1 cellular context compared by ENCODE assay signal in the genomic region with DNA sequence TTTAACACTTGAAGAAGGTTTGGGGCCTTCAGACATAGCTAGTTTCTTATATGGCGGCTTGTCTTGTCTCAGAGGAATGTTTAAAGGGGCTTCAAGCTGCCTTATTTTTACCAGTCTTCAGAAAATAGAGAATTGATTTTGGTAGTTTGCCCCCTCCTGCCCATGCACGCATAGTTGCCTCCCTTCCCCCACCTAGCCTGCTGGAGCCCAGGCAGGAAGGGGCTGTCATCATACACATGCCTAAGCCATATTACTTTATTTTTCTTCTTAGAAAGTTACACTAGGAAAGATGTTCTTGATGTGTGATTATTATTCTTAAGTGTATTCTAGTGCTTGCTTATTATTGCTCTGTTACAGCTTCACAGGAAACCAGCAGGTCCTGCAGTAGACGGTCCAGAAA.
TF ChIP-seq lines count a peak whose summit lies in the region.

No MANE protein-coding gene starts in this region.

TF ChIP-seq in SK-N-SH, 30 proteins besides CTCF, POLR2A, EP300 and RAD21:
- TF ChIP-seq, protein P1, sequence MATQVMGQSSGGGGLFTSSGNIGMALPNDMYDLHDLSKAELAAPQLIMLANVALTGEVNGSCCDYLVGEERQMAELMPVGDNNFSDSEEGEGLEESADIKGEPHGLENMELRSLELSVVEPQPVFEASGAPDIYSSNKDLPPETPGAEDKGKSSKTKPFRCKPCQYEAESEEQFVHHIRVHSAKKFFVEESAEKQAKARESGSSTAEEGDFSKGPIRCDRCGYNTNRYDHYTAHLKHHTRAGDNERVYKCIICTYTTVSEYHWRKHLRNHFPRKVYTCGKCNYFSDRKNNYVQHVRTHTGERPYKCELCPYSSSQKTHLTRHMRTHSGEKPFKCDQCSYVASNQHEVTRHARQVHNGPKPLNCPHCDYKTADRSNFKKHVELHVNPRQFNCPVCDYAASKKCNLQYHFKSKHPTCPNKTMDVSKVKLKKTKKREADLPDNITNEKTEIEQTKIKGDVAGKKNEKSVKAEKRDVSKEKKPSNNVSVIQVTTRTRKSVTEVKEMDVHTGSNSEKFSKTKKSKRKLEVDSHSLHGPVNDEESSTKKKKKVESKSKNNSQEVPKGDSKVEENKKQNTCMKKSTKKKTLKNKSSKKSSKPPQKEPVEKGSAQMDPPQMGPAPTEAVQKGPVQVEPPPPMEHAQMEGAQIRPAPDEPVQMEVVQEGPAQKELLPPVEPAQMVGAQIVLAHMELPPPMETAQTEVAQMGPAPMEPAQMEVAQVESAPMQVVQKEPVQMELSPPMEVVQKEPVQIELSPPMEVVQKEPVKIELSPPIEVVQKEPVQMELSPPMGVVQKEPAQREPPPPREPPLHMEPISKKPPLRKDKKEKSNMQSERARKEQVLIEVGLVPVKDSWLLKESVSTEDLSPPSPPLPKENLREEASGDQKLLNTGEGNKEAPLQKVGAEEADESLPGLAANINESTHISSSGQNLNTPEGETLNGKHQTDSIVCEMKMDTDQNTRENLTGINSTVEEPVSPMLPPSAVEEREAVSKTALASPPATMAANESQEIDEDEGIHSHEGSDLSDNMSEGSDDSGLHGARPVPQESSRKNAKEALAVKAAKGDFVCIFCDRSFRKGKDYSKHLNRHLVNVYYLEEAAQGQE (IDR thresholded peaks at IDR 0.05; ENCODE audit: low read depth, low read length) = no peak
TF ChIP-seq in SK-N-SH: peak in this region for 0.
